1 cellular context compared by ENCODE assay signal in the genomic region with DNA sequence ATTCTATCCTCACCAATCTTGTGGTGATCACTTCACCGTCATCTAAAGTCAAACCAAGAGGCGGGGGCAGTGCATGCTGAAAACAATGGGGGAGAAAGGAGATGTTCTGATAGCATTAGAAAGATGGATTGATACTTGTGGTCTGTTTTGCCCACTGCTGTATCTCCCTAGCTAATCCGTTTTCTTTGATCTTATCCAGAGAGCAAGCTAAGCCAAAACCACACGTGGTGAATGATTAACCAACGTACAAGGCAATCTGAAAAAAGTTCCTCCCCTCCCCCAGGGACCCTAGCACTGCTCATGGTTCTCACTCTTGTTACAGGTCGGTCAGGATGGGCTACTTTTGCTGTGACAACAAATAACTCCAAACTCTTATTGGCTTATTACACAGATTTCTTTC.
TF ChIP-seq lines count a peak whose summit lies in the region.

No MANE protein-coding gene starts in this region.

TF ChIP-seq in HepG2, 621 proteins besides CTCF, POLR2A, EP300 and RAD21 (continued from another document):
- TF ChIP-seq ZNF556 (CRISPR knock-in tag; IDR thresholded peaks at IDR 0.05; ENCODE audit: borderline replicate concordance) (no peak), THRA (CRISPR knock-in tag; IDR thresholded peaks at IDR 0.05; ENCODE audit: borderline replicate concordance) (peak; percentile 55; the same call in 1 of the 2 replicates), HMG20A (CRISPR knock-in tag; IDR thresholded peaks at IDR 0.05; ENCODE audit: borderline replicate concordance) (peak; percentile 84), FOSL1 (CRISPR knock-in tag; IDR thresholded peaks at IDR 0.05; ENCODE audit: borderline replicate concordance) (no peak), FOXO1 (CRISPR knock-in tag; IDR thresholded peaks at IDR 0.05) (peak; percentile 57), ZNF503 (CRISPR knock-in tag; IDR thresholded peaks at IDR 0.05) (peak; percentile 91; the same call in 1 of the 2 replicates), MYPOP (CRISPR knock-in tag; IDR thresholded peaks at IDR 0.05) (no peak), PRDM10 (CRISPR knock-in tag; IDR thresholded peaks at IDR 0.05; ENCODE audit: low read depth) (peak; percentile 56; the same call in 1 of the 2 replicates), ZNF788 (CRISPR knock-in tag; IDR thresholded peaks at IDR 0.05; ENCODE audit: borderline replicate concordance) (no peak), ELF3 (CRISPR knock-in tag; IDR thresholded peaks at IDR 0.05) (no peak), ZNF260 (CRISPR knock-in tag; IDR thresholded peaks at IDR 0.05; ENCODE audit: borderline replicate concordance, low read depth) (no peak), ZBTB7B (CRISPR knock-in tag; IDR thresholded peaks at IDR 0.05) (peak; percentile 51; the same call in 1 of the 2 replicates)
- TF ChIP-seq, protein P1, sequence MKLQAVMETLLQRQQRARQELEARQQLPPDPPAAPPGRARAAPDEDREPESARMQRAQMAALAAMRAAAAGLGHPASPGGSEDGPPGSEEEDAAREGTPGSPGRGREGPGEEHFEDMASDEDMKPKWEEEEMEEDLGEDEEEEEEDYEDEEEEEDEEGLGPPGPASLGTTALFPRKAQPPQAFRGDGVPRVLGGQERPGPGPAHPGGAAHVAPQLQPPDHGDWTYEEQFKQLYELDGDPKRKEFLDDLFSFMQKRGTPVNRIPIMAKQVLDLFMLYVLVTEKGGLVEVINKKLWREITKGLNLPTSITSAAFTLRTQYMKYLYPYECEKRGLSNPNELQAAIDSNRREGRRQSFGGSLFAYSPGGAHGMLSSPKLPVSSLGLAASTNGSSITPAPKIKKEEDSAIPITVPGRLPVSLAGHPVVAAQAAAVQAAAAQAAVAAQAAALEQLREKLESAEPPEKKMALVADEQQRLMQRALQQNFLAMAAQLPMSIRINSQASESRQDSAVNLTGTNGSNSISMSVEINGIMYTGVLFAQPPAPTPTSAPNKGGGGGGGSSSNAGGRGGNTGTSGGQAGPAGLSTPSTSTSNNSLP (IDR thresholded peaks at IDR 0.05; ENCODE audit: low read depth, low read length) = peak; percentile 38; the same call in 1 of the 2 replicates
- TF ChIP-seq, protein P2, sequence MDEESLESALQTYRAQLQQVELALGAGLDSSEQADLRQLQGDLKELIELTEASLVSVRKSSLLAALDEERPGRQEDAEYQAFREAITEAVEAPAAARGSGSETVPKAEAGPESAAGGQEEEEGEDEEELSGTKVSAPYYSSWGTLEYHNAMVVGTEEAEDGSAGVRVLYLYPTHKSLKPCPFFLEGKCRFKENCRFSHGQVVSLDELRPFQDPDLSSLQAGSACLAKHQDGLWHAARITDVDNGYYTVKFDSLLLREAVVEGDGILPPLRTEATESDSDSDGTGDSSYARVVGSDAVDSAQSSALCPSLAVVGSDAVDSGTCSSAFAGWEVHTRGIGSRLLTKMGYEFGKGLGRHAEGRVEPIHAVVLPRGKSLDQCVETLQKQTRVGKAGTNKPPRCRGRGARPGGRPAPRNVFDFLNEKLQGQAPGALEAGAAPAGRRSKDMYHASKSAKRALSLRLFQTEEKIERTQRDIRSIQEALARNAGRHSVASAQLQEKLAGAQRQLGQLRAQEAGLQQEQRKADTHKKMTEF (CRISPR knock-in tag; IDR thresholded peaks at IDR 0.05) = peak; percentile 66
